ENCODE assay signal across 15 cellular contexts in genomic region chr2:241870611-241871537, GRCh38. TPM values are rescaled to one million over a fixed set of nuclear protein-coding genes. Genes with fewer than 3 reads are reported as not detected.
DNase-seq lines count a peak whose midpoint lies in the region; ATAC-seq and TF ChIP-seq lines count a peak whose summit lies in the region.
"Had no signal": no experiment of that assay in that cellular context is flagged by ENCODE, and none has a peak within 500 bp of the region (broad histone marks: within the 10 kb centered on the region; RNA-seq: fewer than 3 reads in every experiment).

No MANE protein-coding gene starts in this region.

- no peak overlapping the region for H3K9ac ChIP-seq in endodermal cell (ENCODE audit: extremely low read depth, low read length, poor library complexity, severe bottlenecking)

- no peaks in the 10 kb centered on the region for H3K4me1 ChIP-seq in endodermal cell (ENCODE audit: control insufficient read depth, insufficient read depth, low read length)

- POLR2A ChIA-PET in CD4-positive, alpha-beta T cell (lab: Charles Lee), result no interaction called here

- H3K4me3 ChIP-seq in H7 (ENCODE audit: insufficient read depth, low read depth, low read length), result no peak overlapping the region
- no peak overlapping the region for H3K4me3 ChIP-seq in endodermal cell (ENCODE audit: low read length)
- H3K4me3 ChIP-seq in WERI-Rb-1 (ENCODE audit: low read depth, low read length), result no peak overlapping the region

- 83 to 84% methylated on average over 16 to 28 of the region's 28 CpGs for WGBS in endodermal cell (ENCODE audit: insufficient coverage in 1 of 2, insufficient read length in 1 of 2), 2 experiments

- no peak for ATAC-seq in CD4-positive, alpha-beta T cell (ENCODE audit: poor library complexity)
- ATAC-seq in naive B cell (ENCODE audit: low read depth in 2 of 2), result peak; percentile 34 to 54
- no peak for ATAC-seq in GM19035 (IDR thresholded peaks at IDR 0.05; ENCODE audit: unreplicated experiment)
- ATAC-seq in GM21737 (IDR thresholded peaks at IDR 0.05; ENCODE audit: unreplicated experiment), result no peak

- H3K4me1 Mint-ChIP-seq in CD4-positive, alpha-beta T cell (ENCODE audit: low read depth), result peaks cover 31% of the 10 kb centered on the region
- peaks cover 17 to 19% (median 18%) of the 10 kb centered on the region in 3 donors for H3K4me1 Mint-ChIP-seq in naive B cell
- H3K4me1 Mint-ChIP-seq in endodermal cell, result no peaks in the 10 kb centered on the region

- no peaks in the 10 kb centered on the region for H3K9me3 ChIP-seq in CD4-positive, alpha-beta T cell (ENCODE audit: control insufficient read depth, low read length)
- H3K9me3 ChIP-seq in endodermal cell (ENCODE audit: control insufficient read depth, low read length), result peaks cover 16% of the 10 kb centered on the region
- H3K9me3 ChIP-seq in WERI-Rb-1 (ENCODE audit: severe bottlenecking), result peaks cover 5% of the 10 kb centered on the region

- DNase-seq in CD4-positive, alpha-beta T cell, result no peak
- DNase-seq in H7 (peak; percentile 75), activated gamma-delta T cell treated with Interleukin-2 at 50 U/mL for 16 hours (peak; percentile 68), naive B cell (no peak), endodermal cell (no peak), WERI-Rb-1 (no peak)
- DNase-seq: NCI-H446 treated with DMSO at 0.1 percent for 48 hours; retina; stimulated activated CD4-positive, alpha-beta T cell treated with anti-CD3 and anti-CD28 coated beads, Interleukin-4, amount 100 ng/mL, for 4 hours had no signal

- H3K27me3 ChIP-seq in CD4-positive, alpha-beta T cell (ENCODE audit: control insufficient read depth, insufficient read depth, low read length), result no peaks in the 10 kb centered on the region
- H3K27me3 ChIP-seq in H7 (ENCODE audit: control insufficient read depth, insufficient read depth, low read length) (no peaks in the 10 kb centered on the region), endodermal cell (ENCODE audit: control insufficient read depth, insufficient read depth, low read length, poor library complexity, severe bottlenecking) (peaks cover under 1% of the 10 kb centered on the region), WERI-Rb-1 (ENCODE audit: insufficient read depth, low read depth, severe bottlenecking) (no peaks in the 10 kb centered on the region)

- intact Hi-C loops in CD4-positive, alpha-beta T cell (cut with DNase I, micrococcal nuclease), result no loop called here

- H3K27me3 Mint-ChIP-seq in CD4-positive, alpha-beta T cell, result no peaks in the 10 kb centered on the region
- H3K27me3 Mint-ChIP-seq in naive B cell (peaks cover 4 to 15% (median 10%) of the 10 kb centered on the region in 3 donors), endodermal cell (ENCODE audit: insufficient read depth) (no peaks in the 10 kb centered on the region)

- no peaks in the 10 kb centered on the region for H3K36me3 Mint-ChIP-seq in CD4-positive, alpha-beta T cell (ENCODE audit: low read depth)
- H3K36me3 Mint-ChIP-seq in naive B cell, result peaks cover 0 to 2% of the 10 kb centered on the region in 2 donors
- peaks cover 4% of the 10 kb centered on the region for H3K36me3 Mint-ChIP-seq in endodermal cell (ENCODE audit: low read depth)

- H3K36me3 ChIP-seq in H7 (replicated peaks; ENCODE audit: control insufficient read depth, insufficient read depth, low read length) (no peaks in the 10 kb centered on the region), endodermal cell (ENCODE audit: control insufficient read depth, insufficient read depth, low read length) (no peaks in the 10 kb centered on the region), WERI-Rb-1 (no peaks in the 10 kb centered on the region)

- H3K9me3 Mint-ChIP-seq in CD4-positive, alpha-beta T cell, result no peaks in the 10 kb centered on the region
- peaks cover 0 to 4% (median 0%) of the 10 kb centered on the region in 7 donors for H3K9me3 Mint-ChIP-seq in naive B cell
- H3K9me3 Mint-ChIP-seq in endodermal cell, result peaks cover 20% of the 10 kb centered on the region

- TF ChIP-seq CTCF in CD4-positive, alpha-beta T cell (IDR thresholded peaks at IDR 0.05), result no peak
- TF ChIP-seq CTCF in endodermal cell (conservative IDR thresholded peaks at IDR 0.05) (no peak), WERI-Rb-1 (IDR thresholded peaks at IDR 0.05; ENCODE audit: low read depth, low read length) (no peak)

- peak overlapping the region; percentile 58 for H3K27ac Mint-ChIP-seq in CD4-positive, alpha-beta T cell
- H3K27ac Mint-ChIP-seq in naive B cell (peak overlapping the region in 3 of 6 donors; percentile 9 to 66 (median 62)), endodermal cell (no peak overlapping the region)

- no peak overlapping the region for H3K27ac ChIP-seq in CD4-positive, alpha-beta T cell (ENCODE audit: low read depth, low read length)
- no peak overlapping the region for H3K27ac ChIP-seq in endodermal cell (ENCODE audit: low read depth, low read length)
- no peak overlapping the region for H3K27ac ChIP-seq in WERI-Rb-1
- H3K27ac ChIP-seq: C4-2B had no signal

- CTCF ChIA-PET in CD4-positive, alpha-beta T cell (lab: Charles Lee), result no interaction called here

- no peak overlapping the region for H3K4me3 Mint-ChIP-seq in CD4-positive, alpha-beta T cell
- H3K4me3 Mint-ChIP-seq in naive B cell (peak overlapping the region in 1 of 8 donors; percentile 49), endodermal cell (no peak overlapping the region)

RNA-seq across cellular contexts. Expression of gene RTP5, which starts 1.3 kb away (rescaled TPM):
- total RNA-seq in CD4-positive, alpha-beta T cell, result under 1 TPM; 0.30 to 0.36 TPM
- total RNA-seq in H7 (2014; rRNA removed; shearing (Covaris generic)), result not detected in 2 replicates
- not detected for polyA plus RNA-seq in naive B cell (ENCODE audit: low read depth in 6 of 6)
- not detected for total RNA-seq in endodermal cell
- not detected for polyA plus RNA-seq in endodermal cell (2013, experiment 1 of 2)
- not detected for polyA plus RNA-seq in endodermal cell (2013, experiment 2 of 2)
- total RNA-seq: fibroblast of villous mesenchyme, M059J, RPMI7951 had no signal

RNA-seq across cellular contexts. Expression of gene PDCD1, which starts 12.2 kb away (rescaled TPM):
- total RNA-seq in CD4-positive, alpha-beta T cell, result 10 to 100 TPM in 1 of 2 experiments, 1 to 10 TPM in 1; 9.5 to 11.4 TPM
- total RNA-seq in H7 (2014; rRNA removed; shearing (Covaris generic)), result 1.0 and 2.8 TPM in 2 replicates
- polyA plus RNA-seq in naive B cell (ENCODE audit: low read depth in 6 of 6), result not detected
- under 1 TPM in 1 of 2 donors, not detected in 1; 0.20 TPM for total RNA-seq in endodermal cell
- not detected for polyA plus RNA-seq in endodermal cell (2013, experiment 1 of 2)
- not detected for polyA plus RNA-seq in endodermal cell (2013, experiment 2 of 2)
- total RNA-seq: fibroblast of villous mesenchyme, M059J, RPMI7951 had no signal

Comparison
In these comparisons a context has a peak if more than half of its experiments do, and no peak if none do; other contexts are left out.
1. ATAC-seq: peak in naive B cell (2 of 2); none in CD4-positive, alpha-beta T cell (single experiment), GM19035 (single experiment) and GM21737 (single experiment).
2. DNase-seq: peak in H7 (single experiment) and activated gamma-delta T cell treated with Interleukin-2 at 50 U/mL for 16 hours (single experiment); none in CD4-positive, alpha-beta T cell (0 of 10), naive B cell (single experiment), endodermal cell (single experiment) and WERI-Rb-1 (single experiment).